ENCODE assay signal across 21 cellular contexts in genomic region chr7:8590225-8590624, GRCh38.
"Had no signal": no experiment of that assay in that cellular context is flagged by ENCODE, and none has a peak within 500 bp of the region (broad histone marks: within the 10 kb centered on the region; RNA-seq: fewer than 3 reads in every experiment).

No MANE protein-coding gene starts in this region.

- H3K9ac ChIP-seq: SK-N-SH had no signal

- H3K4me1 ChIP-seq: SJSA1 had no signal

- ATAC-seq: Panc1 had no signal

- H3K27ac ChIP-seq: PC-9, SJSA1 had no signal

- H3K27me3 ChIP-seq: SJSA1 had no signal

- FAIRE-seq: RCC 7860 had no signal

- H3K4me3 ChIP-seq: PC-9, SJSA1 had no signal

- DNase-seq: Karpas-422; KG1; MM.1S; MV-4-11; NCI-H1694 treated with DMSO at 0.1 percent for 48 hours; NCI-H187 treated with DMSO at 0.1 percent for 48 hours; NCI-H2029; NCI-H2171 treated with DMSO at 0.1 percent for 48 hours; NCI-H446; NCI-H524 treated with DMSO at 0.1 percent for 48 hours; NCI-H526 treated with DMSO at 0.1 percent for 48 hours; NK-92 treated with Interleukin-12 subunit alpha and Interleukin-12 subunit beta, amount 100 ng/mL, for 24 hours; PC-9; Right ventricle myocardium superior; SHP77 treated with DMSO at 0.1 percent for 48 hours; SK-N-SH; SW 1271; T-helper 1 cell had no signal

- H3K4me2 ChIP-seq: PC-9, SK-N-SH had no signal

- H2AFZ ChIP-seq: PC-9 had no signal

- H3K36me3 ChIP-seq: SJSA1 had no signal

- H3K9me3 ChIP-seq: SJSA1, SK-N-SH had no signal
